ENCODE assay signal across 18 cellular contexts in genomic region chr7:731440-732085, GRCh38. TPM values are rescaled to one million over a fixed set of nuclear protein-coding genes. Genes with fewer than 3 reads are reported as not detected.
DNase-seq lines count a peak whose midpoint lies in the region; ATAC-seq, FAIRE-seq and TF ChIP-seq lines count a peak whose summit lies in the region.
"Had no signal": no experiment of that assay in that cellular context is flagged by ENCODE, and none has a peak within 500 bp of the region (broad histone marks: within the 10 kb centered on the region; RNA-seq: fewer than 3 reads in every experiment).

No MANE protein-coding gene starts in this region.

- TF ChIP-seq POLR2A in HepG2 (IDR thresholded peaks at IDR 0.05; ENCODE audit: insufficient read depth in 1 of 2, low read depth in 2 of 2, low read length in 2 of 2): no peak
- no peak for TF ChIP-seq POLR2A in right lobe of liver (IDR thresholded peaks at IDR 0.05)
- no peak for TF ChIP-seq POLR2A in esophagus muscularis mucosa (IDR thresholded peaks at IDR 0.05; ENCODE audit: low read depth)

- TF ChIP-seq CTCF in HepG2 (CRISPR knock-in tag; IDR thresholded peaks at IDR 0.05): no peak
- TF ChIP-seq CTCF in right lobe of liver (IDR thresholded peaks at IDR 0.05): no peak
- no peak for TF ChIP-seq CTCF in esophagus muscularis mucosa (IDR thresholded peaks at IDR 0.05)
- no peak for TF ChIP-seq CTCF in type B pancreatic cell (conservative IDR thresholded peaks at IDR 0.05)

- intact Hi-C loops in HepG2 (cut with micrococcal nuclease; ENCODE audit: unreplicated experiment) (loop anchor here (5.0 kb wide), 1 partner anchor 399 kb away; no protein-coding TSS in a partner anchor), right lobe of liver (cut with DNase I) (no loop called here), esophagus muscularis mucosa (cut with DNase I) (no loop called here)

- H3K9me3 ChIP-seq in HepG2 (ENCODE audit: low read length) (peaks cover 15% of the 10 kb centered on the region), right lobe of liver (peaks cover 0 to 6% (median 0%) of the 10 kb centered on the region in 4 donors), esophagus muscularis mucosa (peaks cover 0 to 9% (median 0%) of the 10 kb centered on the region in 4 donors), mucosa of rectum (ENCODE audit: control insufficient read depth in 2 of 2, low read length in 2 of 2) (peaks cover 10 to 11% of the 10 kb centered on the region in 2 donors)
- H3K9me3 ChIP-seq: ovary had no signal

- no peaks in the 10 kb centered on the region for H3K27me3 ChIP-seq in HepG2 (ENCODE audit: control insufficient read depth in 1 of 2, insufficient read depth in 2 of 2, low read length in 2 of 2)
- no peaks in the 10 kb centered on the region for H3K27me3 ChIP-seq in right lobe of liver
- H3K27me3 ChIP-seq in esophagus muscularis mucosa: no peaks in the 10 kb centered on the region
- H3K27me3 ChIP-seq in mucosa of rectum (ENCODE audit: control insufficient read depth in 2 of 2, insufficient read depth in 2 of 2, low read length in 2 of 2): no peaks in the 10 kb centered on the region
- H3K27me3 ChIP-seq: BLaER1 treated with 17β-estradiol and CSF1 and Interleukin-3, amounts not matched to agents 10 nM and 100 nM; dorsolateral prefrontal cortex; ovary had no signal

- H3K4me2 ChIP-seq in HepG2 (ENCODE audit: low read depth, low read length): peak overlapping the region; percentile 47
- H3K4me2 ChIP-seq: BLaER1 treated with 17β-estradiol and CSF1 and Interleukin-3, amounts not matched to agents 10 nM and 100 nM; SK-N-SH had no signal

- no peak for DNase-seq in HepG2 (ENCODE audit: low spot score)
- no peak for DNase-seq in right lobe of liver
- no peak for DNase-seq in esophagus muscularis mucosa (ENCODE audit: extremely low spot score)
- no peak for DNase-seq in type B pancreatic cell (ENCODE audit: extremely low spot score, unreplicated experiment)
- DNase-seq in GM19240 (ENCODE audit: insufficient read length, low spot score): no peak
- DNase-seq in activated CD4-positive, CD25-positive, alpha-beta regulatory T cell (lab: John Stamatoyannopoulos, UW): no peak
- DNase-seq: activated CD8-positive, alpha-beta T cell treated with anti-CD3 and anti-CD28 coated beads, Interleukin-2, amount 10 ng/mL, durations not matched to agents 7 days and 5 days; activated T-cell treated with anti-CD3 and anti-CD28 coated beads, Interleukin-2, amount 50 U/mL, for 24 hours; NCI-H1105 treated with DMSO at 0.1 percent for 48 hours; stimulated activated CD8-positive, alpha-beta memory T cell treated with anti-CD3 and anti-CD28 coated beads, Interleukin-4, amount 100 ng/mL, for 48 hours had no signal

- ATAC-seq in HepG2 (no peak), right lobe of liver (no peak), HG03565 (IDR thresholded peaks at IDR 0.05; ENCODE audit: unreplicated experiment) (no peak)
- ATAC-seq: activated CD8-positive, alpha-beta T cell treated with anti-CD3 and anti-CD28 coated beads, Interleukin-2, amount 10 ng/mL, durations not matched to agents 7 days and 5 days; naive thymus-derived CD4-positive, alpha-beta T cell had no signal

- H3K79me2 ChIP-seq in HepG2 (ENCODE audit: insufficient read depth, low read length): peaks cover 47% of the 10 kb centered on the region

- H2AFZ ChIP-seq in HepG2 (ENCODE audit: low read length): no peak overlapping the region

- H3K9me3 Mint-ChIP-seq in type B pancreatic cell: no peaks in the 10 kb centered on the region
- H3K9me3 Mint-ChIP-seq: activated T-cell treated with anti-CD3 and anti-CD28 coated beads, Interleukin-2, amount 50 U/mL, for 24 hours had no signal

- in situ Hi-C loops in HepG2 (cut with HindIII; ENCODE audit: extremely low pct_ligation_motif_present, low pct_unique_long_range_greater_than_20kb): no loop called here

- H3K27ac Mint-ChIP-seq in type B pancreatic cell: peak overlapping the region; percentile 67
- H3K27ac Mint-ChIP-seq: activated CD8-positive, alpha-beta T cell treated with anti-CD3 and anti-CD28 coated beads, Interleukin-2, amount 10 ng/mL, durations not matched to agents 7 days and 5 days had no signal

- H3K4me3 Mint-ChIP-seq in type B pancreatic cell: peak overlapping the region; percentile 48
- H3K4me3 Mint-ChIP-seq: activated CD8-positive, alpha-beta T cell treated with anti-CD3 and anti-CD28 coated beads, Interleukin-2, amount 10 ng/mL, durations not matched to agents 7 days and 5 days; activated T-cell treated with anti-CD3 and anti-CD28 coated beads, Interleukin-2, amount 50 U/mL, for 24 hours had no signal

- H4K20me1 ChIP-seq in HepG2 (ENCODE audit: insufficient read depth, low read length): no peaks in the 10 kb centered on the region

- peaks cover 61% of the 10 kb centered on the region for H3K4me1 ChIP-seq in HepG2 (ENCODE audit: insufficient read depth, low read length)
- H3K4me1 ChIP-seq in right lobe of liver: peaks cover 0 to 18% (median 6%) of the 10 kb centered on the region in 4 donors
- peaks cover 23 to 37% (median 36%) of the 10 kb centered on the region in 4 donors for H3K4me1 ChIP-seq in esophagus muscularis mucosa
- H3K4me1 ChIP-seq in mucosa of rectum (ENCODE audit: control insufficient read depth in 2 of 2, insufficient read depth in 2 of 2, low read length in 2 of 2): peaks cover 8 to 24% of the 10 kb centered on the region in 2 donors

- H3K4me3 ChIP-seq in HepG2 (replicated peaks in 1 of 3; ENCODE audit: insufficient read depth in 1 of 3, low read depth in 2 of 3, low read length in 3 of 3): no peak overlapping the region
- no peak overlapping the region for H3K4me3 ChIP-seq in right lobe of liver
- no peak overlapping the region for H3K4me3 ChIP-seq in esophagus muscularis mucosa
- no peak overlapping the region for H3K4me3 ChIP-seq in mucosa of rectum (ENCODE audit: low read length in 2 of 2)
- H3K4me3 ChIP-seq: BLaER1 treated with 17β-estradiol and CSF1 and Interleukin-3, amounts not matched to agents 10 nM and 100 nM; lung; ovary had no signal

- H3K27ac ChIP-seq in HepG2 (ENCODE audit: extremely low read length, insufficient read depth, low read length) (peak overlapping the region; percentile 49), right lobe of liver (peak overlapping the region in 1 of 3 donors; percentile 15), esophagus muscularis mucosa (replicated peaks in 1 of 4) (peak overlapping the region; percentile 22 to 59 (median 32)), mucosa of rectum (ENCODE audit: low read depth in 2 of 2, low read length in 2 of 2) (peak overlapping the region; percentile 61 to 68)
- H3K27ac ChIP-seq: BLaER1 treated with 17β-estradiol and CSF1 and Interleukin-3, amounts not matched to agents 10 nM and 100 nM; ovary had no signal

- H3K36me3 Mint-ChIP-seq in type B pancreatic cell: peaks cover 5% of the 10 kb centered on the region

- TF ChIP-seq EP300 in HepG2 (IDR thresholded peaks at IDR 0.05; ENCODE audit: low read depth in 2 of 2, low read length in 2 of 2): no peak
- no peak for TF ChIP-seq EP300 in HepG2 (CRISPR knock-in tag; IDR thresholded peaks at IDR 0.05; ENCODE audit: borderline replicate concordance)
- TF ChIP-seq EP300 in esophagus muscularis mucosa (IDR thresholded peaks at IDR 0.05): no peak

- 87% methylated on average over 17 of the region's 17 CpGs for WGBS in HepG2 (ENCODE audit: low lambda C conversion rate)
- WGBS in right lobe of liver (ENCODE audit: insufficient coverage, low coverage, low lambda C conversion rate, missing lambda C conversion rate): 89% methylated on average over 13 of the region's 17 CpGs
- 86% methylated on average over 17 of the region's 17 CpGs for WGBS in esophagus muscularis mucosa

- H3K9ac ChIP-seq in HepG2 (ENCODE audit: insufficient read depth, low read depth, low read length): no peak overlapping the region
- H3K9ac ChIP-seq in mucosa of rectum (ENCODE audit: low read depth in 1 of 2, low read length in 2 of 2): peak overlapping the region; percentile 6 to 39
- H3K9ac ChIP-seq: SK-N-SH had no signal

- POLR2A ChIA-PET in HepG2 (lab: Yijun Ruan, JAX): interaction anchor here (1.0 to 1.2 kb wide), 6 partner anchors 10 to 405 kb away, joined by 3 to 6 read pairs (median 3); no protein-coding TSS in a partner anchor

- CTCF ChIA-PET in HepG2 (lab: Yijun Ruan, JAX; ENCODE audit: low intra/inter-chr PET ratio, low total read pairs): interaction anchor here (1.6 kb wide), 1 partner anchor 467 kb away, joined by 5 read pairs; no protein-coding TSS in a partner anchor

- peaks cover 7 to 35% of the 10 kb centered on the region in 2 experiments for H3K36me3 ChIP-seq in HepG2 (replicated peaks in 1 of 2; ENCODE audit: control insufficient read depth in 1 of 2, insufficient read depth in 2 of 2, low read length in 2 of 2)
- H3K36me3 ChIP-seq in right lobe of liver: no peaks in the 10 kb centered on the region
- H3K36me3 ChIP-seq in esophagus muscularis mucosa: peaks cover 6 to 37% (median 21%) of the 10 kb centered on the region in 4 donors
- H3K36me3 ChIP-seq in mucosa of rectum (ENCODE audit: control insufficient read depth in 2 of 2, insufficient read depth in 2 of 2, low read length in 2 of 2): peaks cover 17 to 26% of the 10 kb centered on the region in 2 donors
- H3K36me3 ChIP-seq: ovary had no signal

- no peak for TF ChIP-seq RAD21 in HepG2 (CRISPR knock-in tag; IDR thresholded peaks at IDR 0.05)

- H3K27me3 Mint-ChIP-seq in type B pancreatic cell: no peaks in the 10 kb centered on the region
- H3K27me3 Mint-ChIP-seq: activated T-cell treated with anti-CD3 and anti-CD28 coated beads, Interleukin-2, amount 50 U/mL, for 24 hours; naive thymus-derived CD4-positive, alpha-beta T cell had no signal

- no peak for FAIRE-seq in HepG2 (lab: Jason Lieb, UNC)

- BruUV-seq in HepG2 (replicated peaks; lab: Mats Ljungman, UMichigan): no TSS peak

- H3K4me1 Mint-ChIP-seq in type B pancreatic cell (ENCODE audit: unreplicated experiment): peaks cover 9% of the 10 kb centered on the region

RNA-seq across cellular contexts. Expression of gene PRKAR1B, which starts 4.5 kb away (rescaled TPM):
- total RNA-seq in HepG2 (2016; rRNA removed; fragmentation: Illumina TruSeq; extraction: Trizol) (28.2 and 29.2 TPM in 2 replicates), right lobe of liver (10 to 100 TPM in 3 of 6 experiments, 1 to 10 TPM in 3; 4.7 to 20.8 (median 11.3) TPM), esophagus muscularis mucosa (10 to 100 TPM; 15.4 to 46.9 (median 31.4) TPM), type B pancreatic cell (ENCODE audit: low replicate concordance) (18.4 and 26.1 TPM in 2 replicates)
- 36.8 and 38.5 TPM in 2 replicates for total RNA-seq in HepG2 (2016; cell fraction: cytosol; rRNA removed; fragmentation: Illumina TruSeq; extraction: Trizol; ENCODE audit: low read depth)
- total RNA-seq in HepG2 (2016; cell fraction: insoluble cytoplasmic fraction; rRNA removed; fragmentation: Illumina TruSeq; extraction: Trizol): 22.1 and 28.2 TPM in 2 replicates
- 16.2 and 18.2 TPM in 2 replicates for total RNA-seq in HepG2 (2016; cell fraction: membrane; rRNA removed; fragmentation: Illumina TruSeq; extraction: Trizol)
- 14.2 and 14.5 TPM in 2 replicates for total RNA-seq in HepG2 (2016; cell fraction: nucleus; rRNA removed; fragmentation: Illumina TruSeq; extraction: Trizol)
- polyA plus RNA-seq in HepG2 (2011; rRNA removed): 7.9 and 9.0 TPM in 2 replicates
- polyA plus RNA-seq in HepG2 (2011; cell fraction: cytosol; rRNA removed): 8.2 and 10.4 TPM in 2 replicates
- polyA plus RNA-seq in HepG2 (2011; cell fraction: nucleus; rRNA removed): 11.2 and 11.4 TPM in 2 replicates
- 17.4 and 18.1 TPM in 2 replicates for polyA plus RNA-seq in HepG2 (2012)
- 6.9 and 8.4 TPM in 2 replicates for polyA plus RNA-seq in HepG2 (2016; cell fraction: cytosol; fragmentation: Illumina TruSeq; extraction: Trizol; ENCODE audit: low read depth)
- polyA plus RNA-seq in HepG2 (2016; cell fraction: insoluble cytoplasmic fraction; fragmentation: Illumina TruSeq; extraction: Trizol; ENCODE audit: low read depth): 26.6 and 31.8 TPM in 2 replicates
- 9.5 and 9.9 TPM in 2 replicates for polyA plus RNA-seq in HepG2 (2016; cell fraction: membrane; fragmentation: Illumina TruSeq; extraction: Trizol; ENCODE audit: low read depth)
- polyA plus RNA-seq in HepG2 (2016; cell fraction: nucleus; fragmentation: Illumina TruSeq; extraction: Trizol; ENCODE audit: insufficient read depth, low read depth): 32.1 and 33.3 TPM in 2 replicates
- 18.3 and 37.7 TPM in 2 replicates for polyA minus RNA-seq in HepG2 (2011; rRNA and poly(A)+ RNA removed; ENCODE audit: low replicate concordance)
- polyA minus RNA-seq in HepG2 (2011; cell fraction: cytosol; rRNA and poly(A)+ RNA removed): 9.6 and 10.1 TPM in 2 replicates
- polyA minus RNA-seq in HepG2 (2011; cell fraction: nucleus; rRNA and poly(A)+ RNA removed): 8.6 and 12.4 TPM in 2 replicates

RNA-seq across cellular contexts. Expression of gene DNAAF5, which starts 5.1 kb away (rescaled TPM):
- 21.5 and 24.2 TPM in 2 replicates for total RNA-seq in HepG2 (2016; rRNA removed; fragmentation: Illumina TruSeq; extraction: Trizol)
- 9.3 and 11.4 TPM in 2 replicates for total RNA-seq in HepG2 (2016; cell fraction: cytosol; rRNA removed; fragmentation: Illumina TruSeq; extraction: Trizol; ENCODE audit: low read depth)
- 21.5 and 22.4 TPM in 2 replicates for total RNA-seq in HepG2 (2016; cell fraction: insoluble cytoplasmic fraction; rRNA removed; fragmentation: Illumina TruSeq; extraction: Trizol)
- total RNA-seq in HepG2 (2016; cell fraction: membrane; rRNA removed; fragmentation: Illumina TruSeq; extraction: Trizol): 10.7 and 11.7 TPM in 2 replicates
- 14.3 and 17.6 TPM in 2 replicates for total RNA-seq in HepG2 (2016; cell fraction: nucleus; rRNA removed; fragmentation: Illumina TruSeq; extraction: Trizol)
- 11.8 and 11.9 TPM in 2 replicates for polyA plus RNA-seq in HepG2 (2011; rRNA removed)
- polyA plus RNA-seq in HepG2 (2011; cell fraction: cytosol; rRNA removed): 9.1 and 16.3 TPM in 2 replicates
- 28.7 and 38.5 TPM in 2 replicates for polyA plus RNA-seq in HepG2 (2011; cell fraction: nucleus; rRNA removed)
- 12.3 and 13.8 TPM in 2 replicates for polyA plus RNA-seq in HepG2 (2012)
- 2.6 and 3.4 TPM in 2 replicates for polyA plus RNA-seq in HepG2 (2016; cell fraction: cytosol; fragmentation: Illumina TruSeq; extraction: Trizol; ENCODE audit: low read depth)
- polyA plus RNA-seq in HepG2 (2016; cell fraction: insoluble cytoplasmic fraction; fragmentation: Illumina TruSeq; extraction: Trizol; ENCODE audit: low read depth): 29.1 and 34.4 TPM in 2 replicates
- polyA plus RNA-seq in HepG2 (2016; cell fraction: membrane; fragmentation: Illumina TruSeq; extraction: Trizol; ENCODE audit: low read depth): 7.7 and 8.4 TPM in 2 replicates
- 31.1 and 34.8 TPM in 2 replicates for polyA plus RNA-seq in HepG2 (2016; cell fraction: nucleus; fragmentation: Illumina TruSeq; extraction: Trizol; ENCODE audit: insufficient read depth, low read depth)
- 34.6 and 56.2 TPM in 2 replicates for polyA minus RNA-seq in HepG2 (2011; rRNA and poly(A)+ RNA removed; ENCODE audit: low replicate concordance)
- 16.3 and 29.9 TPM in 2 replicates for polyA minus RNA-seq in HepG2 (2011; cell fraction: cytosol; rRNA and poly(A)+ RNA removed)
- polyA minus RNA-seq in HepG2 (2011; cell fraction: nucleus; rRNA and poly(A)+ RNA removed): 11.7 and 12.9 TPM in 2 replicates
- 10 to 100 TPM in 5 of 6 experiments, 1 to 10 TPM in 1; 9.5 to 22.8 (median 10.5) TPM for total RNA-seq in right lobe of liver
- total RNA-seq in esophagus muscularis mucosa: 10 to 100 TPM; 21.2 to 32.7 (median 29.4) TPM
- 42.4 and 45.6 TPM in 2 replicates for total RNA-seq in type B pancreatic cell (ENCODE audit: low replicate concordance)
